Comparison of ENCODE assay signal across 8 cellular contexts in the genomic region with DNA sequence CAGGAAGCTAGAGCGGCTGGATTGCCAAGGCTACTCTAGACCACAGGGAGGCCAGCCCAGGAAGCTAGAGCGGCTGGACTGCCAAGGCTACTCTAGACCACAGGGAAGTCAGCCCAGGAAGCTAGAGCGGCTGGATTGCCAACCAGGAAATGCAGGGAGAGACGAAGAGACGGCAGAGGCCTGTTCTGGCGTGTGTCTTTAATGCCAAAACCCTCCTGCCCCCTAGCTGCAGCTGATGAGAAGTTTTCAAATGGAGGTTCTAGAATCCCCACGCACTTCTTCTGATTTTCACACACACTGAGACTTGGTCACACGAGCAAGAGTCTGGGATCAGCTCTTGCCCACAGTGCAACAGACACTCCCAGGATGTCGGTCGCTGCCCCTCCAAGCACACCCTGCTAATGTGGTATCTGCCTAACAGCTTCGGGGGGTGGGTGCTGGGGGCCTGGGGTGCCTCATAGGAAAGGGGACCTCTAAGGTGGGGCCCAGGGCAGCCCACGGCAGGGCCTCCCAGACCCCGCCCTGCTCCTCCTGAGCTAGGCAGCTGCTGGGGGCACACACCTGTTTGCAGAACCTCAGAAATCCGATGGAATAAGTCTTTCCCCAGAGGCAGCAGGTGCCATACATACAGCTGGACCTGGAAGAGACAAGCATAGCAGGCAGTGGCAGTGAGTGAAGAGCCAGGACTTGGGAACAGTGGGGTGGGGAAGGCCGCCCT. TPM values are rescaled to one million over a fixed set of nuclear protein-coding genes. Genes with fewer than 3 reads are reported as not detected.
DNase-seq lines count a peak whose midpoint lies in the region; ATAC-seq and TF ChIP-seq lines count a peak whose summit lies in the region.

No MANE protein-coding gene starts in this region.

- H3K27me3 Mint-ChIP-seq in central memory CD8-positive, alpha-beta T cell, result no peaks in the 10 kb centered on the region

- peaks cover 0 to 3% (median 1%) of the 10 kb centered on the region in 4 donors for H3K4me1 ChIP-seq in liver (ENCODE audit: control insufficient read depth in 4 of 4, insufficient read depth in 4 of 4, low read length in 3 of 4)

- H3K4me1 Mint-ChIP-seq in central memory CD8-positive, alpha-beta T cell, result peaks cover 15% of the 10 kb centered on the region

- peak; percentile 80 to 83 for TF ChIP-seq RAD21 in liver (IDR thresholded peaks at IDR 0.05)

- no peak overlapping the region for H3K27ac Mint-ChIP-seq in central memory CD8-positive, alpha-beta T cell (ENCODE audit: low read depth)

- ATAC-seq in central memory CD8-positive, alpha-beta T cell (replicated peaks; ENCODE audit: extremely low read depth, poor library complexity, severe bottlenecking), result peak; percentile 60

- no peaks in the 10 kb centered on the region for H3K9me3 Mint-ChIP-seq in central memory CD8-positive, alpha-beta T cell

- no peaks in the 10 kb centered on the region for H3K27me3 ChIP-seq in liver (ENCODE audit: control insufficient read depth in 4 of 4, insufficient read depth in 4 of 4, low read length in 3 of 4)

- peaks cover 0 to 14% (median 3%) of the 10 kb centered on the region in 4 donors for H3K36me3 ChIP-seq in liver (ENCODE audit: control insufficient read depth in 4 of 4, insufficient read depth in 3 of 4, low read depth in 1 of 4, low read length in 3 of 4)

- peak; percentile 43 for TF ChIP-seq CTCF in liver (IDR thresholded peaks at IDR 0.05; ENCODE audit: low read depth, low read length, missing input control)

- DNase-seq in stimulated activated CD4-positive, alpha-beta T cell treated with anti-CD3 and anti-CD28 coated beads, Interleukin-2, amount 100 ng/mL, for 24 hours, result peak; percentile 22 to 38
- no peak for DNase-seq in stimulated activated CD4-positive, alpha-beta T cell treated with anti-CD3 and anti-CD28 coated beads, Interleukin-12 subunit alpha, Interleukin-12 subunit beta, amount 100 ng/mL, for 4 hours
- DNase-seq in SK-MEL-5 (ENCODE audit: low read depth, low spot score) (peak; percentile 83), ureter (ENCODE audit: low spot score) (peak; percentile 79), NCI-H510A treated with DMSO at 0.1 percent for 48 hours (lab: John Stamatoyannopoulos, UW) (no peak), NCI-H128 (lab: John Stamatoyannopoulos, UW; ENCODE audit: unreplicated experiment) (no peak)
- DNase-seq in central memory CD8-positive, alpha-beta T cell (ENCODE audit: low spot score in 2 of 2), result peak in 1 of 2 donors; percentile 32

- 68% methylated on average over 15 of the region's 15 CpGs for WGBS in liver

- H3K9ac ChIP-seq in liver (ENCODE audit: low read depth in 1 of 2, low read length in 2 of 2), result no peak overlapping the region

- H3K4me3 ChIP-seq in liver (ENCODE audit: low read depth in 1 of 3, low read length in 3 of 3), result no peak overlapping the region

- H3K36me3 Mint-ChIP-seq in central memory CD8-positive, alpha-beta T cell (ENCODE audit: insufficient read depth), result peaks cover 8% of the 10 kb centered on the region

- H3K4me3 Mint-ChIP-seq in central memory CD8-positive, alpha-beta T cell, result no peak overlapping the region

- H3K27ac ChIP-seq in liver (ENCODE audit: low read depth in 1 of 2, low read length in 2 of 2), result no peak overlapping the region

- in situ Hi-C loops in SK-MEL-5 (cut with HindIII; ENCODE audit: low pct_unique_long_range_greater_than_20kb, low sequenced_read_pairs), result no loop called here

- no peaks in the 10 kb centered on the region for H3K9me3 ChIP-seq in liver (ENCODE audit: control insufficient read depth in 4 of 4, low read length in 3 of 4)

TF ChIP-seq in liver, 16 proteins besides CTCF, POLR2A, EP300 and RAD21:
- TF ChIP-seq HNF4G (IDR thresholded peaks at IDR 0.05) (no peak), RXRA (IDR thresholded peaks at IDR 0.05) (peak in 1 of 2 donors; percentile 32)

RNA-seq across cellular contexts. Expression of gene MAFF, which starts 28.5 kb away (rescaled TPM):
- total RNA-seq in SK-MEL-5 (2014; rRNA removed; shearing (Covaris generic)), result 153 and 181 TPM in 2 replicates
- polyA plus RNA-seq in SK-MEL-5 (2015; cell fraction: cytosol; rRNA removed), result 215 and 262 TPM in 2 replicates
- 88.5 and 97.0 TPM in 2 replicates for polyA plus RNA-seq in SK-MEL-5 (2015; cell fraction: nucleus; rRNA removed)
- total RNA-seq in liver, result 1 to 10 TPM; 1.7 to 3.3 TPM
- polyA plus RNA-seq in liver, result 1 to 10 TPM; 1.4 to 2.2 TPM
- total RNA-seq in ureter, result 27.0 TPM

RNA-seq across cellular contexts. Expression of gene TMEM184B, which starts 42.5 kb away (rescaled TPM):
- 12.7 and 14.7 TPM in 2 replicates for total RNA-seq in SK-MEL-5 (2014; rRNA removed; shearing (Covaris generic))
- polyA plus RNA-seq in SK-MEL-5 (2015; cell fraction: cytosol; rRNA removed), result 109 and 114 TPM in 2 replicates
- polyA plus RNA-seq in SK-MEL-5 (2015; cell fraction: nucleus; rRNA removed), result 39.1 and 65.5 TPM in 2 replicates
- total RNA-seq in liver (10 to 100 TPM in 1 of 2 donors, 1 to 10 TPM in 1; 9.1 to 12.6 TPM), ureter (77.7 TPM)
- 10 to 100 TPM in 1 of 2 donors, 1 to 10 TPM in 1; 7.5 to 10.8 TPM for polyA plus RNA-seq in liver

RNA-seq across cellular contexts. Expression of gene PLA2G6, which starts 48.6 kb away (rescaled TPM):
- 20.8 and 21.5 TPM in 2 replicates for total RNA-seq in SK-MEL-5 (2014; rRNA removed; shearing (Covaris generic))
- polyA plus RNA-seq in SK-MEL-5 (2015; cell fraction: cytosol; rRNA removed), result 14.7 and 16.6 TPM in 2 replicates
- polyA plus RNA-seq in SK-MEL-5 (2015; cell fraction: nucleus; rRNA removed), result 530 and 622 TPM in 2 replicates
- 1 to 10 TPM; 7.3 to 9.0 TPM for total RNA-seq in liver
- polyA plus RNA-seq in liver, result 1 to 10 TPM; 5.7 to 7.2 TPM
- 56.4 TPM for total RNA-seq in ureter

Comparison
In these comparisons a context has a peak if more than half of its experiments do, and no peak if none do; other contexts are left out.
1. DNase-seq: peak in stimulated activated CD4-positive, alpha-beta T cell treated with anti-CD3 and anti-CD28 coated beads, Interleukin-2, amount 100 ng/mL, for 24 hours (2 of 2), SK-MEL-5 (single experiment) and ureter (single experiment); none in stimulated activated CD4-positive, alpha-beta T cell treated with anti-CD3 and anti-CD28 coated beads, Interleukin-12 subunit alpha, Interleukin-12 subunit beta, amount 100 ng/mL, for 4 hours (single experiment), NCI-H510A treated with DMSO at 0.1 percent for 48 hours (single experiment) and NCI-H128 (single experiment).